Comparison of ENCODE assay signal across 8 cellular contexts in genomic region chr2:160367139-160367538, GRCh38.
A peak's percentile ranks its signal among the peaks of the same experiment; 100 is the strongest.
DNase-seq lines count a peak whose midpoint lies in the region; FAIRE-seq and TF ChIP-seq lines count a peak whose summit lies in the region.
"Not testable (repeated sequence)": the region's sequence is repeated elsewhere in the genome, so short reads cannot be mapped to it uniquely, and the experiment has no call there.

No MANE protein-coding gene starts in this region.

- POLR2A ChIA-PET in HEK293 (lab: Yijun Ruan, JAX) = not testable (repeated sequence)
- POLR2A ChIA-PET in MCF 10A (lab: Yijun Ruan, JAX) = interaction anchor here (1.3 to 1.5 kb wide), 2 partner anchors 15 to 20 kb away, joined by 5 to 7 read pairs; no protein-coding TSS in a partner anchor

- DNase-seq in SJCRH30 = peak in 1 of 2 experiments; percentile 11
- DNase-seq in MCF 10A (ENCODE audit: unreplicated experiment); fibroblast of pulmonary artery (ENCODE audit: low read depth); keratinocyte (ENCODE audit: low read depth, low spot score); osteocyte (ENCODE audit: extremely low spot score, unreplicated experiment); transverse colon: not testable (repeated sequence)

- not testable (repeated sequence) for TF ChIP-seq EP300 in transverse colon (IDR thresholded peaks at IDR 0.05; ENCODE audit: low read depth)

- intact Hi-C loops in MCF 10A (cut with micrococcal nuclease); transverse colon (cut with DNase I; ENCODE audit: low total_unique reads): not testable (repeated sequence)

- H3K36me3 ChIP-seq in ACC112 (ENCODE audit: insufficient read depth, low read length); HEK293 (ENCODE audit: control insufficient read depth in 2 of 2, insufficient read depth in 1 of 2, low read length in 2 of 2); SJCRH30; transverse colon: not testable (repeated sequence)
- peaks cover 4 to 20% of the 10 kb centered on the region in 2 experiments for H3K36me3 ChIP-seq in keratinocyte (ENCODE audit: control insufficient read depth in 2 of 2, extremely low read depth in 1 of 2, insufficient read depth in 2 of 2, low read length in 2 of 2)

- not testable (repeated sequence) for TF ChIP-seq CTCF in HEK293 (tag by site-specific recombination; IDR thresholded peaks at IDR 0.05); MCF 10A (IDR thresholded peaks at IDR 0.05; ENCODE audit: unreplicated experiment); fibroblast of pulmonary artery (IDR thresholded peaks at IDR 0.05; ENCODE audit: low read length, missing control alignments); keratinocyte (optimal IDR thresholded peaks at IDR 0.05 in 1 of 3, IDR thresholded peaks at IDR 0.05 in 1 of 3, conservative IDR thresholded peaks at IDR 0.05 in 1 of 3; ENCODE audit: extremely low read depth in 1 of 3, insufficient read depth in 2 of 3, low read length in 3 of 3); osteocyte (IDR thresholded peaks at IDR 0.05); transverse colon (IDR thresholded peaks at IDR 0.05)

- H3K79me2 ChIP-seq in ACC112 (ENCODE audit: control insufficient read depth, insufficient read depth, low read length, unreplicated experiment) (peaks cover 97% of the 10 kb centered on the region), keratinocyte (ENCODE audit: control insufficient read depth, insufficient read depth, low read length) (peaks cover 96% of the 10 kb centered on the region)

- H3K27me3 Mint-ChIP-seq in MCF 10A (ENCODE audit: insufficient read depth, unreplicated experiment); osteocyte (ENCODE audit: unreplicated experiment): not testable (repeated sequence)

- not testable (repeated sequence) for H3K9me3 Mint-ChIP-seq in MCF 10A (ENCODE audit: unreplicated experiment); osteocyte (ENCODE audit: unreplicated experiment)

- FAIRE-seq in keratinocyte (lab: Jason Lieb, UNC) = peak; percentile 17

- in situ Hi-C loops in transverse colon (cut with MboI; ENCODE audit: low pct_ligation_motif_present in 1 of 4, low pct_unique_long_range_greater_than_20kb in 1 of 4, low sequenced_read_pairs in 3 of 4) = not testable (repeated sequence)

- H3K4me1 ChIP-seq in ACC112 (ENCODE audit: control insufficient read depth, insufficient read depth, low read length, unreplicated experiment) = peaks cover 92% of the 10 kb centered on the region
- H3K4me1 ChIP-seq in HEK293 (ENCODE audit: control insufficient read depth, insufficient read depth, low read length) = peaks cover 29% of the 10 kb centered on the region
- peaks cover 47% of the 10 kb centered on the region for H3K4me1 ChIP-seq in SJCRH30
- H3K4me1 ChIP-seq in keratinocyte (ENCODE audit: control insufficient read depth, extremely low read depth, insufficient read depth, low read length) = not testable (repeated sequence)
- H3K4me1 ChIP-seq in transverse colon = peaks cover 26 to 85% (median 37%) of the 10 kb centered on the region in 4 donors

- not testable (repeated sequence) for H3K9ac ChIP-seq in keratinocyte (ENCODE audit: control insufficient read depth, extremely low read depth, insufficient read depth, low read length)

- not testable (repeated sequence) for H3K4me2 ChIP-seq in keratinocyte (ENCODE audit: control insufficient read depth, extremely low read depth, insufficient read depth, low read depth, low read length)

- H3K4me3 ChIP-seq in ACC112 (ENCODE audit: low read depth, low read length) = peak overlapping the region; percentile 51
- H3K4me3 ChIP-seq in HEK293 (ENCODE audit: low read depth, low read length); SJCRH30; keratinocyte (ENCODE audit: control insufficient read depth in 2 of 3, extremely low read depth in 1 of 3, insufficient read depth in 2 of 3, low read depth in 1 of 3, low read length in 3 of 3); transverse colon: not testable (repeated sequence)
- H3K4me3 ChIP-seq in fibroblast of pulmonary artery (replicated peaks; ENCODE audit: low read depth, low read length) = peak overlapping the region; percentile 50

- not testable (repeated sequence) for H3K4me3 Mint-ChIP-seq in MCF 10A (ENCODE audit: unreplicated experiment)
- H3K4me3 Mint-ChIP-seq in osteocyte (ENCODE audit: unreplicated experiment) = peak overlapping the region; percentile 70

- BruUV-seq in MCF 10A (replicated peaks; lab: Mats Ljungman, UMichigan) = not testable (repeated sequence)

- H3K27ac Mint-ChIP-seq in MCF 10A (ENCODE audit: low read depth, unreplicated experiment) (peak overlapping the region; percentile 68), osteocyte (ENCODE audit: unreplicated experiment) (peak overlapping the region; percentile 89)

- WGBS in transverse colon (ENCODE audit: low coverage in 1 of 2), 2 donors = 74% methylated on average over 4 of the region's 4 CpGs; no CpG with 5 or more reads in 1 of the 2 donors

- H3K27me3 ChIP-seq in ACC112 (ENCODE audit: insufficient read depth, low read length); SJCRH30; keratinocyte (ENCODE audit: control insufficient read depth, extremely low read depth, insufficient read depth, low read length): not testable (repeated sequence)
- peaks cover 51% of the 10 kb centered on the region for H3K27me3 ChIP-seq in transverse colon

- not testable (repeated sequence) for H2AFZ ChIP-seq in ACC112 (ENCODE audit: low read length, unreplicated experiment); keratinocyte (ENCODE audit: control insufficient read depth, low read length)

- dilution Hi-C loops in keratinocyte (cut with MboI; ENCODE audit: extremely low pct_ligation_motif_present, low sequenced_read_pairs) = not testable (repeated sequence)

- H3K36me3 Mint-ChIP-seq in MCF 10A (ENCODE audit: insufficient read depth, unreplicated experiment) (peaks cover 35% of the 10 kb centered on the region), osteocyte (ENCODE audit: unreplicated experiment) (peaks cover 34% of the 10 kb centered on the region)

- peaks cover 44% of the 10 kb centered on the region for H3K4me1 Mint-ChIP-seq in MCF 10A (ENCODE audit: insufficient read depth, unreplicated experiment)
- peaks cover 97% of the 10 kb centered on the region for H3K4me1 Mint-ChIP-seq in osteocyte (ENCODE audit: unreplicated experiment)

- H3K9me3 ChIP-seq in HEK293 (ENCODE audit: control insufficient read depth, insufficient read depth, low read depth, low read length); SJCRH30 (replicated peaks); keratinocyte (ENCODE audit: control insufficient read depth, low read depth, low read length); transverse colon: not testable (repeated sequence)

- CTCF ChIA-PET in HEK293 (lab: Yijun Ruan, JAX) (interaction anchor here (0.6 kb wide), 1 partner anchor 113 kb away, joined by 3 read pairs; no protein-coding TSS in a partner anchor), MCF 10A (lab: Yijun Ruan, JAX) (interaction anchor here (0.6 to 2.6 kb wide), 5 partner anchors 8 to 756 kb away, joined by 3 to 10 read pairs (median 4); no protein-coding TSS in a partner anchor)

- H4K20me1 ChIP-seq in keratinocyte (ENCODE audit: control insufficient read depth, extremely low read depth, insufficient read depth, low read length) = not testable (repeated sequence)

- not testable (repeated sequence) for TF ChIP-seq POLR2A in transverse colon (IDR thresholded peaks at IDR 0.05)

- H3K27ac ChIP-seq in ACC112 (ENCODE audit: low read depth, low read length) (peak overlapping the region; percentile 97), SJCRH30 (peak overlapping the region; percentile 79), transverse colon (peak overlapping the region in 3 of 4 donors; percentile 15 to 31 (median 26))
- not testable (repeated sequence) for H3K27ac ChIP-seq in HEK293 (ENCODE audit: extremely low read depth, low read depth, low read length); keratinocyte (ENCODE audit: control insufficient read depth, insufficient read depth, low read length)

- not testable (repeated sequence) for H3K9me1 ChIP-seq in keratinocyte (ENCODE audit: control insufficient read depth, extremely low read depth, insufficient read depth, low read length)

TF ChIP-seq in HEK293, 187 proteins besides CTCF, POLR2A, EP300 and RAD21:
- TF ChIP-seq OSR2 (tag by site-specific recombination; IDR thresholded peaks at IDR 0.05) = peak; percentile 76
